ENCODE assay signal across 23 cellular contexts in genomic region chr20:8390500-8390899, GRCh38.
DNase-seq lines count a peak whose midpoint lies in the region; ATAC-seq and TF ChIP-seq lines count a peak whose summit lies in the region.
"Had no signal": no experiment of that assay in that cellular context is flagged by ENCODE, and none has a peak within 500 bp of the region (broad histone marks: within the 10 kb centered on the region; RNA-seq: fewer than 3 reads in every experiment).

No MANE protein-coding gene starts in this region.

- TF ChIP-seq POLR2A in heart left ventricle (IDR thresholded peaks at IDR 0.05) (no peak), tibial nerve (IDR thresholded peaks at IDR 0.05) (no peak)

- peak overlapping the region; percentile 32; the same call in 1 of the 2 replicates for H3K9ac ChIP-seq in OCI-LY1 (ENCODE audit: low read length)
- H3K9ac ChIP-seq: BLaER1 treated with 17β-estradiol and CSF1 and Interleukin-3, amounts not matched to agents 10 nM and 100 nM had no signal

- no peaks in the 10 kb centered on the region for H3K27me3 Mint-ChIP-seq in nephron (ENCODE audit: low read depth)
- H3K27me3 Mint-ChIP-seq: CD4-positive, alpha-beta T cell; CD8-positive, alpha-beta memory T cell had no signal

- no peaks in the 10 kb centered on the region for H3K9me2 ChIP-seq in OCI-LY1 (ENCODE audit: low read depth, low read length)

- no peaks in the 10 kb centered on the region for H3K9me3 Mint-ChIP-seq in nephron
- H3K9me3 Mint-ChIP-seq: CD14-positive monocyte; CD4-positive, alpha-beta T cell; CD8-positive, alpha-beta memory T cell had no signal

- no peaks in the 10 kb centered on the region for H3K79me2 ChIP-seq in OCI-LY1 (ENCODE audit: insufficient read depth, low read length)

- peaks cover 4% of the 10 kb centered on the region for H3K36me3 Mint-ChIP-seq in nephron (ENCODE audit: low read depth)
- H3K36me3 Mint-ChIP-seq: CD8-positive, alpha-beta memory T cell had no signal

- no peak overlapping the region for H3K4me3 ChIP-seq in left ventricle myocardium inferior
- no peak overlapping the region for H3K4me3 ChIP-seq in heart left ventricle
- no peak overlapping the region for H3K4me3 ChIP-seq in OCI-LY1 (ENCODE audit: low read depth, low read length, poor library complexity, severe bottlenecking)
- no peak overlapping the region for H3K4me3 ChIP-seq in tibial nerve
- H3K4me3 ChIP-seq: A549; BLaER1 treated with 17β-estradiol and CSF1 and Interleukin-3, amounts not matched to agents 10 nM and 100 nM; GM12878 had no signal

- H3K9me3 ChIP-seq in left ventricle myocardium inferior (replicated peaks) (no peaks in the 10 kb centered on the region), heart left ventricle (no peaks in the 10 kb centered on the region), OCI-LY1 (ENCODE audit: low read length) (no peaks in the 10 kb centered on the region), tibial nerve (no peaks in the 10 kb centered on the region)
- H3K9me3 ChIP-seq: A549; BE2C; BLaER1 treated with 17β-estradiol and CSF1 and Interleukin-3, amounts not matched to agents 10 nM and 100 nM had no signal

- H3K4me1 Mint-ChIP-seq in nephron, result peaks cover 26% of the 10 kb centered on the region

- H3K36me3 ChIP-seq in left ventricle myocardium inferior (no peaks in the 10 kb centered on the region), heart left ventricle (no peaks in the 10 kb centered on the region), OCI-LY1 (ENCODE audit: insufficient read depth, low read length) (no peaks in the 10 kb centered on the region), tibial nerve (no peaks in the 10 kb centered on the region)
- H3K36me3 ChIP-seq: BE2C; BLaER1 treated with 17β-estradiol and CSF1 and Interleukin-3, amounts not matched to agents 10 nM and 100 nM had no signal

- H3K4me2 ChIP-seq in OCI-LY1 (ENCODE audit: low read length), result no peak overlapping the region
- H3K4me2 ChIP-seq: A549 had no signal

- no peaks in the 10 kb centered on the region for H4K20me1 ChIP-seq in OCI-LY1 (ENCODE audit: insufficient read depth, low read length)
- H4K20me1 ChIP-seq: BLaER1 treated with 17β-estradiol and CSF1 and Interleukin-3, amounts not matched to agents 10 nM and 100 nM had no signal

- no peak overlapping the region for H2AFZ ChIP-seq in OCI-LY1 (ENCODE audit: low read length)

- no peak for DNase-seq in left ventricle myocardium inferior
- no peak for DNase-seq in heart left ventricle
- DNase-seq in tibial nerve (ENCODE audit: low spot score in 2 of 2), result no peak
- DNase-seq: 8988T; ACHN; AML-193; BE2C; CD4-positive, alpha-beta T cell; CD8-positive, alpha-beta memory T cell; DMS 273 treated with DMSO at 0.1 percent for 48 hours; DMS79; EL; GDM1; GOT3; HCEC 1CT had no signal

- intact Hi-C loops in left ventricle myocardium inferior (cut with micrococcal nuclease) (loop anchor here (5.0 kb wide), 2 partner anchors 258 to 327 kb away; partner anchors contain the start of gene PLCB1), heart left ventricle (cut with DNase I) (loop anchor here in 7 of 10 donors (5.0 to 10.0 kb wide), 8 partner anchors 144 to 456 kb away; partner anchors contain the start of gene PLCB1 (in 1 of the 7))

- ATAC-seq in heart left ventricle (no peak), HG03354 (IDR thresholded peaks at IDR 0.05; ENCODE audit: poor library complexity, severe bottlenecking, unreplicated experiment) (no peak), GM19463 (IDR thresholded peaks at IDR 0.05; ENCODE audit: unreplicated experiment) (no peak)
- ATAC-seq: A549, GM12878 had no signal

- no peak for TF ChIP-seq EP300 in tibial nerve (IDR thresholded peaks at IDR 0.05)

- H3K4me1 ChIP-seq in left ventricle myocardium inferior, result peaks cover 44% of the 10 kb centered on the region
- H3K4me1 ChIP-seq in heart left ventricle, result peaks cover 0 to 41% (median 13%) of the 10 kb centered on the region in 12 donors
- peaks cover 56% of the 10 kb centered on the region for H3K4me1 ChIP-seq in OCI-LY1 (ENCODE audit: insufficient read depth, low read length, severe bottlenecking)
- H3K4me1 ChIP-seq in tibial nerve, result peaks cover 0 to 41% (median 14%) of the 10 kb centered on the region in 4 donors
- H3K4me1 ChIP-seq: A549 had no signal

- TF ChIP-seq CTCF in left ventricle myocardium inferior (IDR thresholded peaks at IDR 0.05; ENCODE audit: borderline replicate concordance), result no peak
- TF ChIP-seq CTCF in heart left ventricle (IDR thresholded peaks at IDR 0.05), result no peak
- no peak for TF ChIP-seq CTCF in OCI-LY1 (IDR thresholded peaks at IDR 0.05; ENCODE audit: low read length)
- TF ChIP-seq CTCF in nephron (IDR thresholded peaks at IDR 0.05; ENCODE audit: unreplicated experiment in 3 of 3), result no peak
- no peak for TF ChIP-seq CTCF in tibial nerve (IDR thresholded peaks at IDR 0.05)

- peak overlapping the region; percentile 24 for H3K27ac ChIP-seq in left ventricle myocardium inferior (replicated peaks)
- H3K27ac ChIP-seq in heart left ventricle, result peak overlapping the region in 3 of 12 donors; percentile 16 to 57 (median 43)
- H3K27ac ChIP-seq in OCI-LY1 (ENCODE audit: low read depth, low read length, poor library complexity, severe bottlenecking), result peak overlapping the region; percentile 27
- H3K27ac ChIP-seq in tibial nerve, result peak overlapping the region in 3 of 4 donors; percentile 14 to 58 (median 32)
- H3K27ac ChIP-seq: A549; BLaER1 treated with 17β-estradiol and CSF1 and Interleukin-3, amounts not matched to agents 10 nM and 100 nM had no signal

- no peak overlapping the region for H3K4me3 Mint-ChIP-seq in nephron
- H3K4me3 Mint-ChIP-seq: CD4-positive, alpha-beta T cell; CD8-positive, alpha-beta memory T cell had no signal

- no peaks in the 10 kb centered on the region for H3F3A ChIP-seq in OCI-LY1 (ENCODE audit: insufficient read depth, low read length)

- H3K27me3 ChIP-seq in left ventricle myocardium inferior (ENCODE audit: low read depth), result no peaks in the 10 kb centered on the region
- H3K27me3 ChIP-seq in heart left ventricle, result no peaks in the 10 kb centered on the region
- H3K27me3 ChIP-seq in OCI-LY1 (ENCODE audit: insufficient read depth, low read length), result no peaks in the 10 kb centered on the region
- H3K27me3 ChIP-seq in tibial nerve, result no peaks in the 10 kb centered on the region
- H3K27me3 ChIP-seq: BE2C; BLaER1 treated with 17β-estradiol and CSF1 and Interleukin-3, amounts not matched to agents 10 nM and 100 nM had no signal

- peak overlapping the region in 2 of 3 experiments; percentile 31 to 43 for H3K27ac Mint-ChIP-seq in nephron
- H3K27ac Mint-ChIP-seq: CD4-positive, alpha-beta T cell; CD8-positive, alpha-beta memory T cell had no signal
